ENCODE assay signal across 1 cellular context in the genomic region with DNA sequence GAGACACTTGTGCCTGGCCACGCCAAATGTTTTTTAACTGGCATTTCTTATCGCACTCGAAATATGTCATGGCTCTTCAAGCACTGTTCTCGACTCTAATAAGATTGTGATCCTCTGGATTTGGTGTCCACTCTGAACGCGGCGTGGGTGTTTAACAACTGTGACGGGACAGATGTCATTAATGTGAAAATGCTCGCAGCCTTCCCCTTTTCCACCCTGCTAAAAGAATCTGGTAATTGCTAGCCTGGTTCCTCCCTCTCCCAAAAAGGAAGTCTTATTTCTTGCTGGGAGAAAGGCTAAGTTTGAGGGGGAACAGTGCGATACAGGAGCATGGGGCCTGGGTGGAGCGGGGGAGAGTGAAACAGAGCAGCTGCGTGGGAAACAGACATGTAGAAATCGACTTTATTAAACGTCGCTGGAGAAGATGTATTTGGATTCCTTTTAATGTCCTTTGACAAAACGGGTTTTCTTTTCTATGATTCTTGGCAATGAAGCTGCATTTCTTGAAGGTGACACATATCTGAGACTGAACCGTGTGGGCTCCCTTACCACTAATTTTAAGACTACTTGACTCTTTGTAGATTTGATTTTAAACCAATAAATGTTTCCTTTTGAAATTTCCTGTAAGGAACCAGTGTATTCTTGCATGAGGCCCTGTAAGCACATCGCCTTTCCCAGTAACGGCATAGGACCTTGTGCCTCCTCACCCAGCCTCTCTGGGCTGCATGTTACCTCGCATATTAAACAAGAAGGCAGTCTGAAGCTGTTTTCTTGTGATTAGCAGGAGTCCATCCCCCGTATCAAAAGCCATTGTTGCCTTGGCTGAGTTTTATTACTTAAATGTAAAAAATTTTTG.
TF ChIP-seq lines count a peak whose summit lies in the region.

No MANE protein-coding gene starts in this region.

TF ChIP-seq in IMR-90, 13 proteins besides CTCF, POLR2A, EP300 and RAD21 (continued from another document):
- TF ChIP-seq CHD1 (IDR thresholded peaks at IDR 0.05; ENCODE audit: low read depth, low read length) = no peak
- TF ChIP-seq RCOR1 (IDR thresholded peaks at IDR 0.05; ENCODE audit: insufficient replicate concordance, low read length) = no peak
- no peak for TF ChIP-seq MAFK (IDR thresholded peaks at IDR 0.05; ENCODE audit: low read depth, low read length)
- TF ChIP-seq FOS (IDR thresholded peaks at IDR 0.05; ENCODE audit: low read depth, low read length) = no peak
- TF ChIP-seq NFE2L2 (IDR thresholded peaks at IDR 0.05; ENCODE audit: low read depth, low read length) = no peak
- no peak for TF ChIP-seq SMC3 (IDR thresholded peaks at IDR 0.05; ENCODE audit: low read depth, low read length)
